4 cellular contexts compared by ENCODE assay signal in the genomic region with DNA sequence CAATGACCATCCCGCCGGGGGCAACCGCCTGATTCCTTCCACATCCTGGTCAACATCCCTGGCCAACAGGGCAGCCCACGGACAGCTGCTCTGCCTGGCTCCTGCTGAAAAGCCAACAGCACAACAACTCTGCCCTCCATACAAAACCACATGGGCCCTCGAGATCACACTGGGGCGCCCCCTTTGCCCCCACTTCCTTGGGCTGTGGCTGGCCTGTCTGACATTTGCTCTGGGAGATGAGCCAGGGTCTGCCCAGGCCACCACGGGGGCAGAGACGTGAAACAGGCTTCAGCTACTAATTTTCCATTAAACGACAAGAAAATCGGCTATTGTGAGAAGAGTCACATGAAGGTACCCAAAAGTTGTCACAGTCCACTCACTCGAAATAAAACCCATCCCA. TPM values are rescaled to one million over a fixed set of nuclear protein-coding genes. Genes with fewer than 3 reads are reported as not detected.
DNase-seq lines count a peak whose midpoint lies in the region; ATAC-seq and TF ChIP-seq lines count a peak whose summit lies in the region.
"Not testable (repeated sequence)": the region's sequence is repeated elsewhere in the genome, so short reads cannot be mapped to it uniquely, and the experiment has no call there.

No MANE protein-coding gene starts in this region.

- peaks cover 17% of the 10 kb centered on the region for H3K36me3 Mint-ChIP-seq in activated CD4-positive, alpha-beta T cell treated with anti-CD3 and anti-CD28 coated beads, Interleukin-2, amount 10 ng/mL, durations not matched to agents 24 days and 14 days (ENCODE audit: low read depth)
- not testable (repeated sequence) for H3K36me3 Mint-ChIP-seq in activated CD8-positive, alpha-beta T cell treated with anti-CD3 and anti-CD28 coated beads for 36 hours (ENCODE audit: low read depth); activated naive CD8-positive, alpha-beta T cell treated with anti-CD3 and anti-CD28 coated beads, Interleukin-2, amount 50 U/mL, for 24 hours (ENCODE audit: low read depth)

- H3K4me3 Mint-ChIP-seq in activated CD4-positive, alpha-beta T cell treated with anti-CD3 and anti-CD28 coated beads, Interleukin-2, amount 10 ng/mL, durations not matched to agents 24 days and 14 days; activated CD8-positive, alpha-beta T cell treated with anti-CD3 and anti-CD28 coated beads for 36 hours; activated naive CD8-positive, alpha-beta T cell treated with anti-CD3 and anti-CD28 coated beads, Interleukin-2, amount 50 U/mL, for 24 hours: not testable (repeated sequence)

- not testable (repeated sequence) for TF ChIP-seq CTCF in activated CD8-positive, alpha-beta T cell treated with anti-CD3 and anti-CD28 coated beads for 36 hours (IDR thresholded peaks at IDR 0.05)

- not testable (repeated sequence) for H3K27me3 Mint-ChIP-seq in activated CD4-positive, alpha-beta T cell treated with anti-CD3 and anti-CD28 coated beads, Interleukin-2, amount 10 ng/mL, durations not matched to agents 24 days and 14 days; activated CD8-positive, alpha-beta T cell treated with anti-CD3 and anti-CD28 coated beads for 36 hours; activated naive CD8-positive, alpha-beta T cell treated with anti-CD3 and anti-CD28 coated beads, Interleukin-2, amount 50 U/mL, for 24 hours

- POLR2A ChIA-PET in activated CD8-positive, alpha-beta T cell treated with anti-CD3 and anti-CD28 coated beads for 36 hours (lab: Charles Lee) = not testable (repeated sequence)

- not testable (repeated sequence) for H3K9me3 Mint-ChIP-seq in activated CD4-positive, alpha-beta T cell treated with anti-CD3 and anti-CD28 coated beads, Interleukin-2, amount 10 ng/mL, durations not matched to agents 24 days and 14 days; activated CD8-positive, alpha-beta T cell treated with anti-CD3 and anti-CD28 coated beads for 36 hours; activated naive CD8-positive, alpha-beta T cell treated with anti-CD3 and anti-CD28 coated beads, Interleukin-2, amount 50 U/mL, for 24 hours

- DNase-seq in activated CD4-positive, alpha-beta T cell treated with anti-CD3 and anti-CD28 coated beads, Interleukin-2, amount 10 ng/mL, durations not matched to agents 24 days and 14 days = peak; percentile 14
- DNase-seq in activated CD8-positive, alpha-beta T cell treated with anti-CD3 and anti-CD28 coated beads for 36 hours; activated naive CD8-positive, alpha-beta T cell treated with anti-CD3 and anti-CD28 coated beads, Interleukin-2, amount 50 U/mL, for 24 hours; stimulated activated naive CD8-positive, alpha-beta T cell treated with anti-CD3 and anti-CD28 coated beads, Interleukin-15, Interleukin-2, amounts not matched to agents 100 U/mL and 50 U/mL, for 24 hours: not testable (repeated sequence)

- CTCF ChIA-PET in activated CD8-positive, alpha-beta T cell treated with anti-CD3 and anti-CD28 coated beads for 36 hours (lab: Charles Lee) = not testable (repeated sequence)

- not testable (repeated sequence) for H3K27ac Mint-ChIP-seq in activated CD4-positive, alpha-beta T cell treated with anti-CD3 and anti-CD28 coated beads, Interleukin-2, amount 10 ng/mL, durations not matched to agents 24 days and 14 days; activated CD8-positive, alpha-beta T cell treated with anti-CD3 and anti-CD28 coated beads for 36 hours; activated naive CD8-positive, alpha-beta T cell treated with anti-CD3 and anti-CD28 coated beads, Interleukin-2, amount 50 U/mL, for 24 hours

- peak; percentile 61 for ATAC-seq in activated CD8-positive, alpha-beta T cell treated with anti-CD3 and anti-CD28 coated beads for 36 hours
- peak; percentile 50 for ATAC-seq in activated naive CD8-positive, alpha-beta T cell treated with anti-CD3 and anti-CD28 coated beads, Interleukin-2, amount 50 U/mL, for 24 hours
- peak; percentile 52 for ATAC-seq in stimulated activated naive CD8-positive, alpha-beta T cell treated with anti-CD3 and anti-CD28 coated beads, Interleukin-15, Interleukin-2, amounts not matched to agents 100 U/mL and 50 U/mL, for 24 hours

- not testable (repeated sequence) for H3K4me1 Mint-ChIP-seq in activated CD4-positive, alpha-beta T cell treated with anti-CD3 and anti-CD28 coated beads, Interleukin-2, amount 10 ng/mL, durations not matched to agents 24 days and 14 days; activated CD8-positive, alpha-beta T cell treated with anti-CD3 and anti-CD28 coated beads for 36 hours (ENCODE audit: low read depth); activated naive CD8-positive, alpha-beta T cell treated with anti-CD3 and anti-CD28 coated beads, Interleukin-2, amount 50 U/mL, for 24 hours

- intact Hi-C loops in activated CD4-positive, alpha-beta T cell treated with anti-CD3 and anti-CD28 coated beads, Interleukin-2, amount 10 ng/mL, durations not matched to agents 24 days and 14 days (cut with micrococcal nuclease); activated CD8-positive, alpha-beta T cell treated with anti-CD3 and anti-CD28 coated beads for 36 hours (cut with micrococcal nuclease): not testable (repeated sequence)

RNA-seq across cellular contexts. Expression of a gene that starts 16.7 kb away (rescaled TPM):
- total RNA-seq in activated CD4-positive, alpha-beta T cell treated with anti-CD3 and anti-CD28 coated beads, Interleukin-2, amount 10 ng/mL, durations not matched to agents 24 days and 14 days = 244 and 246 TPM in 2 replicates
- 100 to 1,000 TPM; 140 to 141 TPM for total RNA-seq in activated CD8-positive, alpha-beta T cell treated with anti-CD3 and anti-CD28 coated beads for 36 hours

RNA-seq across cellular contexts. Expression of a gene that starts 54.0 kb away (rescaled TPM):
- total RNA-seq in activated CD4-positive, alpha-beta T cell treated with anti-CD3 and anti-CD28 coated beads, Interleukin-2, amount 10 ng/mL, durations not matched to agents 24 days and 14 days = 63.9 and 67.3 TPM in 2 replicates
- 10 to 100 TPM; 55.6 to 56.9 TPM for total RNA-seq in activated CD8-positive, alpha-beta T cell treated with anti-CD3 and anti-CD28 coated beads for 36 hours
